ENCODE assay signal across 21 cellular contexts in the genomic region with DNA sequence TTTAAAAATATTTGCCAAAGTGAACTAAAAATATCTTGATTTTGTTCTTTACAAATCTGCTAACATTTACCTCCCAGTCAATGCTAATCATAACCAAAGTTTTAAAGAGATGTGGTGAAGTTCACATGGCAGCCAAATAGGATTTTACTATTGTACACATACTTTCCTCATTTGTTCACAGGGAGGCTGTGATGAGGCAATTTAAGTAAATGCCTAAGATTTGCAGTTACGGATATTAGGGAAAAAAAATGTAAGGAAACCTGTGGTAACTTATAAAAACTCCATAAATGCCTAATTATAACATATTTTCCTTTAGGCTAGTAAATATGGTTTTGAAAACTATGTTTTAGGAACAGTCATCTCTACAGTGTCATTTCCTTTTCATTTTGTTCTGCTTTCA. TPM values are rescaled to one million over a fixed set of nuclear protein-coding genes. Genes with fewer than 3 reads are reported as not detected.
DNase-seq lines count a peak whose midpoint lies in the region; ATAC-seq and TF ChIP-seq lines count a peak whose summit lies in the region.
"Had no signal": no experiment of that assay in that cellular context is flagged by ENCODE, and none has a peak within 500 bp of the region (broad histone marks: within the 10 kb centered on the region; RNA-seq: fewer than 3 reads in every experiment).

No MANE protein-coding gene starts in this region.

- H3K36me3 ChIP-seq in mesenchymal stem cell (ENCODE audit: control insufficient read depth in 1 of 2, insufficient read depth in 2 of 2, low read depth in 1 of 2, low read length in 2 of 2): no peaks in the 10 kb centered on the region
- H3K36me3 ChIP-seq: prostate gland had no signal

- H2BK12ac ChIP-seq in mesenchymal stem cell (ENCODE audit: low read length in 2 of 2): peak overlapping the region in 1 of 2 experiments; percentile 80

- H4K8ac ChIP-seq in mesenchymal stem cell (ENCODE audit: low read length): no peak overlapping the region

- H3K14ac ChIP-seq in mesenchymal stem cell (ENCODE audit: low read length in 2 of 2): no peak overlapping the region

- no peak overlapping the region for H2BK15ac ChIP-seq in mesenchymal stem cell (ENCODE audit: low read depth, poor library complexity, severe bottlenecking)

- no peaks in the 10 kb centered on the region for H3K36me3 Mint-ChIP-seq in HFFc6 (ENCODE audit: low read depth)

- intact Hi-C loops in posterior cingulate gyrus (cut with DNase I): no loop called here

- POLR2A ChIA-PET in AG04449 (lab: Yijun Ruan, JAX): no interaction called here

- DNase-seq in AG04449 (ENCODE audit: low read depth, low spot score): peak; percentile 42
- no peak for DNase-seq in HFFc6
- no peak for DNase-seq in coronary artery (ENCODE audit: low spot score)
- no peak for DNase-seq in mesenchymal stem cell
- DNase-seq in posterior cingulate gyrus: no peak
- DNase-seq in activated gamma-delta T cell (lab: John Stamatoyannopoulos, UW): no peak
- no peak for DNase-seq in KG1 (lab: John Stamatoyannopoulos, UW)
- DNase-seq: activated naive CD8-positive, alpha-beta T cell treated with anti-CD3 and anti-CD28 coated beads, Interleukin-2, amount 50 U/mL, for 24 hours; effector CD8-positive, alpha-beta T cell; foreskin melanocyte; GOT3; KBM-7; left cardiac atrium; NCI-H1930; small intestine; stimulated activated CD4-positive, alpha-beta T cell treated with anti-CD3 and anti-CD28 coated beads, Interleukin-4, amount 100 ng/mL, for 24 hours had no signal

- WGBS in mesenchymal stem cell: no CpG with 5 or more reads among the region's 1 CpG

- H3K18ac ChIP-seq in mesenchymal stem cell (ENCODE audit: low read depth in 1 of 2, low read length in 2 of 2): peak overlapping the region; percentile 62 to 69

- H3K27me3 ChIP-seq in mesenchymal stem cell (ENCODE audit: control insufficient read depth in 1 of 2, insufficient read depth in 1 of 2, low read length in 2 of 2): no peaks in the 10 kb centered on the region

- H3K27me3 Mint-ChIP-seq in HFFc6 (ENCODE audit: insufficient read depth): peaks cover 2% of the 10 kb centered on the region; the same call in 1 of the 2 replicates

- H3K9me3 Mint-ChIP-seq in HFFc6: no peaks in the 10 kb centered on the region
- H3K9me3 Mint-ChIP-seq: activated naive CD8-positive, alpha-beta T cell treated with anti-CD3 and anti-CD28 coated beads, Interleukin-2, amount 50 U/mL, for 24 hours; mesothelial cell of epicardium; nephron had no signal

- H2BK5ac ChIP-seq in mesenchymal stem cell (ENCODE audit: low read depth, low read length, poor library complexity, severe bottlenecking): no peak overlapping the region

- ATAC-seq in HG02840 (IDR thresholded peaks at IDR 0.05; ENCODE audit: low FRiP score, unreplicated experiment): no peak
- ATAC-seq: activated CD4-positive, CD25-positive, alpha-beta regulatory T cell treated with anti-CD3 and anti-CD28 coated beads, Interleukin-2, amount 50 U/mL, for 24 hours; activated naive CD8-positive, alpha-beta T cell treated with anti-CD3 and anti-CD28 coated beads, Interleukin-2, amount 50 U/mL, for 24 hours had no signal

- peak overlapping the region in 1 of 2 experiments; percentile 89 for H3K4ac ChIP-seq in mesenchymal stem cell (ENCODE audit: low read depth in 1 of 2, low read length in 2 of 2)

- peaks cover 94% of the 10 kb centered on the region for H3K4me1 Mint-ChIP-seq in HFFc6 (ENCODE audit: low read depth)

- H3K27ac ChIP-seq in coronary artery: peak overlapping the region; percentile 47 to 76
- peak overlapping the region; percentile 74 for H3K27ac ChIP-seq in mesenchymal stem cell (ENCODE audit: low read length, poor library complexity, severe bottlenecking)
- H3K27ac ChIP-seq: prostate gland had no signal

- H4K91ac ChIP-seq in mesenchymal stem cell (ENCODE audit: low read length): no peak overlapping the region

- peak overlapping the region; percentile 94 for H2AK5ac ChIP-seq in mesenchymal stem cell (ENCODE audit: low read length, severe bottlenecking)

- no peaks in the 10 kb centered on the region for H3K9me3 ChIP-seq in mesenchymal stem cell (ENCODE audit: control insufficient read depth, low read length)
- H3K9me3 ChIP-seq: prostate gland had no signal

- peaks cover 5% of the 10 kb centered on the region for H3K79me1 ChIP-seq in mesenchymal stem cell (replicated peaks; ENCODE audit: low read length, poor library complexity, severe bottlenecking)

- H2BK120ac ChIP-seq in mesenchymal stem cell (ENCODE audit: low read depth, low read length): peak overlapping the region; percentile 54

- no peak overlapping the region for H2AFZ ChIP-seq in mesenchymal stem cell (ENCODE audit: low read depth, low read length)

- CTCF ChIA-PET in AG04449 (lab: Yijun Ruan, JAX): interaction anchor here (0.6 to 5.9 kb wide), 17 partner anchors 11 to 322 kb away, joined by 3 to 79 read pairs (median 4); partner anchors contain the start of gene RGS4

- H3K4me3 Mint-ChIP-seq in HFFc6: peak overlapping the region; percentile 60; the same call in 1 of the 2 replicates
- H3K4me3 Mint-ChIP-seq: activated naive CD8-positive, alpha-beta T cell treated with anti-CD3 and anti-CD28 coated beads, Interleukin-2, amount 50 U/mL, for 24 hours; mesothelial cell of epicardium; nephron had no signal

- no peak overlapping the region for H3K23ac ChIP-seq in mesenchymal stem cell (ENCODE audit: low read length in 2 of 2)

- H3K4me2 ChIP-seq in mesenchymal stem cell (ENCODE audit: low read length, poor library complexity, severe bottlenecking): no peak overlapping the region

- H3K4me1 ChIP-seq in mesenchymal stem cell (ENCODE audit: control insufficient read depth, insufficient read depth, low read depth, low read length): peaks cover 12% of the 10 kb centered on the region
- H3K4me1 ChIP-seq: prostate gland had no signal

- H3K9ac ChIP-seq in mesenchymal stem cell (ENCODE audit: low read length): peak overlapping the region; percentile 80

- peak overlapping the region; percentile 83 for H3K27ac Mint-ChIP-seq in HFFc6
- H3K27ac Mint-ChIP-seq: activated naive CD8-positive, alpha-beta T cell treated with anti-CD3 and anti-CD28 coated beads, Interleukin-2, amount 50 U/mL, for 24 hours had no signal

- no peak for TF ChIP-seq CTCF in AG04449 (IDR thresholded peaks at IDR 0.05; ENCODE audit: insufficient read depth, low read length, missing control alignments)
- no peak for TF ChIP-seq CTCF in HFFc6 (IDR thresholded peaks at IDR 0.05)
- no peak for TF ChIP-seq CTCF in coronary artery (IDR thresholded peaks at IDR 0.05)

- H3K4me3 ChIP-seq in AG04449 (ENCODE audit: low read depth, low read length) (no peak overlapping the region), coronary artery (peak overlapping the region; percentile 56), mesenchymal stem cell (ENCODE audit: insufficient read depth in 1 of 2, low read depth in 1 of 2, low read length in 2 of 2) (no peak overlapping the region)
- H3K4me3 ChIP-seq: prostate gland had no signal

RNA-seq across cellular contexts. Expression of gene RGS5, which starts 32.4 kb away (rescaled TPM):
- total RNA-seq in HFFc6 (2021; fragmentation: NEBNext Ultra II Directional; extraction: Animal tissue kit (Norgen Biotek cat#: 25700)): 1 to 10 TPM; 3.2 to 7.8 (median 4.6) TPM
- 54.5 TPM for polyA plus RNA-seq in mesenchymal stem cell (2013, experiment 1 of 2)
- polyA plus RNA-seq in mesenchymal stem cell (2013, experiment 2 of 2): 51.6 TPM
